In genomic region chr9:33649463-33649862, GRCh38 we compare ENCODE assay signal across 1 cellular context.
TF ChIP-seq lines count a peak whose summit lies in the region.

No MANE protein-coding gene starts in this region.

TF ChIP-seq in HepG2, 621 proteins besides CTCF, POLR2A, EP300 and RAD21 (continued from another document):
- TF ChIP-seq, protein P1, sequence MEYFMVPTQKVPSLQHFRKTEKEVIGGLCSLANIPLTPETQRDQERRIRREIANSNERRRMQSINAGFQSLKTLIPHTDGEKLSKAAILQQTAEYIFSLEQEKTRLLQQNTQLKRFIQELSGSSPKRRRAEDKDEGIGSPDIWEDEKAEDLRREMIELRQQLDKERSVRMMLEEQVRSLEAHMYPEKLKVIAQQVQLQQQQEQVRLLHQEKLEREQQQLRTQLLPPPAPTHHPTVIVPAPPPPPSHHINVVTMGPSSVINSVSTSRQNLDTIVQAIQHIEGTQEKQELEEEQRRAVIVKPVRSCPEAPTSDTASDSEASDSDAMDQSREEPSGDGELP (IDR thresholded peaks at IDR 0.05; ENCODE audit: borderline replicate concordance, low read depth) = no peak
- TF ChIP-seq NBN (conservative IDR thresholded peaks at IDR 0.05) (no peak), ZNF253 (CRISPR knock-in tag; IDR thresholded peaks at IDR 0.05; ENCODE audit: borderline replicate concordance) (no peak)
